ENCODE assay signal across 8 cellular contexts in the genomic region with DNA sequence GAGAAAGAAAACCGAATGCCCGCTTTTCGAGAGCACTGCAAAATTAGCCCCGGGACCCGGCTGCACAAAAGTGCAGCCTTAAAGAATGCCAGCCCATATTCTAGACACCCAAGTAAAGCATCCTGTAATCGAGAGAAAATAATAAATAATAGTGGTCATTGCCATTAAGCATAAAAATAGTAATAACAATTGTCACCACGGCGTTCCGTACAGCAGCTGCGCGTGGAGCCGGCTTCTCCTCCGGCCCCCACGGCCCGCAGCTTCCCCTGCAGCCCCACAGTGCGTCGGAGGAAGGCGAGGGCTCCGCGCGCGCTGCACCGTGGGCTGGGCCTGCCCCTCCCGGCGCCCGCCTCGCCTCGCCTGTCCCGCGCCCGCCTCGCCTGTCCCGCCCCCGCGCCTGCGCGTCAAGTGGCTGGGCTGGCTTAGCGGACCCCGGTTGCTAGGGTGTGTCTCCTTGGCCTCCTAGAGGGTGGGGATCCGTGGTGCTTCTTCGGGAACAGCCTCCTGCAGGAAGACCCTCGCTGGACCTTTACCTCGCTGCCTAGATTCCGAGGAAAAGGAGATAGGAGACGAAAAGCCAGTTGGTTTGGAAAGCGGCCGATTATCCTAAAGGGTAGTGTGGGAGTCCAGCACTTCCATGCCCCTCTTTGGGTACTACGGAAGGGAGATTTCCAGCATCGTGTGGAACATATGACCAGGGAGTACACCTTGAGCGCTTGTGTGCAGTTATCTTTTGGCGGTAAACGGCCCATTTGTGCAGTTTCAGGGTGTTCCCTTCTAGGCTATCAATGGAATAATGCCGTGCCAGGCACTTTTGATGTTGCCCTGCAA. TPM values are rescaled to one million over a fixed set of nuclear protein-coding genes. Genes with fewer than 3 reads are reported as not detected.
A peak's percentile ranks its signal among the peaks of the same experiment; 100 is the strongest.
DNase-seq lines count a peak whose midpoint lies in the region; ATAC-seq and TF ChIP-seq lines count a peak whose summit lies in the region.

A gene with protein sequence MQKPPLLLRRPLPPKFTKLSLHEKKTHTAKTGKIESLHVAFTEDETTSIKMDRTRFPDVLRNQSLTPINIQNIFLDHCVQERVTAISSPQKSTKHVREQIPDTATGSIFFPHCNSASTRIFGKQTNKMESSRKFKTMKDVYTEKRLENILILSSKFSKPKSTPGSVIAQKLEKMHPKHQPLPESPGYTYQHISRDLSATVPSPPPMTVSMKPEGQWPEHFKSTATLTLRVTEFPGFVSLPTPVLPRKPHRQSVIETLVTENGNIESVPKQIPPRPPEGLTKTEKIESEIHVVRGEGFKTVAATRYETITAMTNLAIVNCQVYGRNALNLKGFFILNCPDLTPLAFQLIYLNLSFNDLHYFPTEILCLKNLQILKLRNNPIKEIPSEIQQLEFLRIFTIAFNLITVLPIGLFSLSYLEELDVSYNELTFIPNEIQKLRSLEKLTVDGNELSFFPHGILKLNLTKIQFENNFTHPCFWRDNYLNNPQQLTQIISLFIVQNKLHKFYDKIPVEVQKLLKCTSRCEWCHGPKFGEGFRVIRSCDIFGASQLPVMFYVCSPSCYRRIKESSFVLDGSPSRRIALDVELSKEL (plus strand): TSS at position 408 of the 831 bp plus-strand sequence. CDS start 1,107 bp downstream, outside the sequence.

- H3K4me3 ChIP-seq in AG09309 (ENCODE audit: control insufficient read depth, low read depth, low read length) (peak within 1 kb of the TSS; percentile 32), endocrine pancreas (ENCODE audit: control insufficient read depth, insufficient read depth, low read length) (peak within 1 kb of the TSS; percentile 77), mesodermal cell (ENCODE audit: extremely low read depth, insufficient read depth, low read length, poor library complexity, severe bottlenecking) (peak within 1 kb of the TSS; percentile 35)

- H3K27me3 ChIP-seq in endocrine pancreas (ENCODE audit: control insufficient read depth, insufficient read depth, low read length), result peaks cover 9% of the 10 kb centered on the region

- H3K36me3 ChIP-seq in endocrine pancreas (ENCODE audit: control insufficient read depth, insufficient read depth, low read length) (no peaks in the 10 kb centered on the region), mesodermal cell (ENCODE audit: control insufficient read depth, insufficient read depth, low read length) (no peaks in the 10 kb centered on the region)

- H3K9me3 ChIP-seq in endocrine pancreas (ENCODE audit: control insufficient read depth, low read length), result no peaks in the 10 kb centered on the region
- no peaks in the 10 kb centered on the region for H3K9me3 ChIP-seq in mesodermal cell (ENCODE audit: control insufficient read depth, low read length)

- TF ChIP-seq CTCF in AG09309 (IDR thresholded peaks at IDR 0.05; ENCODE audit: control insufficient read depth, insufficient read depth, low read depth, low read length, missing control alignments), result no peak

- no peak for DNase-seq in AG09309 (ENCODE audit: low read depth)
- peak; percentile 41 for DNase-seq in NCI-H526 treated with DMSO at 0.1 percent for 48 hours (lab: John Stamatoyannopoulos, UW)
- DNase-seq in activated CD8-positive, alpha-beta memory T cell treated with anti-CD3 and anti-CD28 coated beads for 24 hours, result peak; percentile 93
- DNase-seq in stimulated activated CD8-positive, alpha-beta memory T cell treated with anti-CD3 and anti-CD28 coated beads, Interleukin-15, amount 100 ng/mL, for 4 hours (ENCODE audit: low read depth in 2 of 2), result peak; percentile 67 to 68

- WGBS in mesodermal cell (ENCODE audit: insufficient coverage in 2 of 2), 2 experiments, result 16 to 26% methylated on average over 30 to 37 of the region's 53 CpGs

- H3K27ac ChIP-seq in mesodermal cell (ENCODE audit: low read depth, low read length, severe bottlenecking), result no peak within 1 kb of the TSS

- ATAC-seq in GM18867 (IDR thresholded peaks at IDR 0.05; ENCODE audit: unreplicated experiment) (peak; percentile 97), HG03066 (IDR thresholded peaks at IDR 0.05; ENCODE audit: low read depth, unreplicated experiment) (peak; percentile 94)

- no peak within 1 kb of the TSS for H3K9ac ChIP-seq in endocrine pancreas (ENCODE audit: control insufficient read depth, insufficient read depth, low read length)

- H3K4me1 ChIP-seq in endocrine pancreas (ENCODE audit: control insufficient read depth, insufficient read depth, low read length) (no peaks in the 10 kb centered on the region), mesodermal cell (ENCODE audit: control insufficient read depth, insufficient read depth, low read length, poor library complexity, severe bottlenecking) (peaks cover 3% of the 10 kb centered on the region)

RNA-seq across cellular contexts. Expression of the gene that starts here (rescaled TPM):
- 0.22 TPM for polyA plus RNA-seq in mesodermal cell (2013, experiment 1 of 2)
- 0.15 TPM for polyA plus RNA-seq in mesodermal cell (2013, experiment 2 of 2)
